Comparison of ENCODE assay signal across 9 cellular contexts in genomic region chr17:57879437-57880085, GRCh38. TPM values are rescaled to one million over a fixed set of nuclear protein-coding genes. Genes with fewer than 3 reads are reported as not detected.
A peak's percentile ranks its signal among the peaks of the same experiment; 100 is the strongest.
DNase-seq lines count a peak whose midpoint lies in the region; ATAC-seq and TF ChIP-seq lines count a peak whose summit lies in the region.
"Had no signal": no experiment of that assay in that cellular context is flagged by ENCODE, and none has a peak within 500 bp of the region (broad histone marks: within the 10 kb centered on the region; RNA-seq: fewer than 3 reads in every experiment).

No MANE protein-coding gene starts in this region.

- POLR2A ChIA-PET in RWPE1 (lab: Yijun Ruan, JAX; ENCODE audit: low non-redundant PET), result no interaction called here

- H3K4me3 Mint-ChIP-seq in HFFc6, result peak overlapping the region; percentile 48
- H3K4me3 Mint-ChIP-seq: natural killer cell had no signal

- no peaks in the 10 kb centered on the region for H3K9me3 ChIP-seq in iPS-20b (ENCODE audit: insufficient read depth, low read depth, low read length)

- H3K27me3 Mint-ChIP-seq in HFFc6 (ENCODE audit: insufficient read depth), result peaks cover 2% of the 10 kb centered on the region; the same call in 1 of the 2 replicates

- H3K27ac Mint-ChIP-seq in HFFc6, result peak overlapping the region; percentile 92
- H3K27ac Mint-ChIP-seq: natural killer cell had no signal

- H3K4me1 Mint-ChIP-seq in HFFc6 (ENCODE audit: low read depth), result peaks cover 85% of the 10 kb centered on the region
- H3K4me1 Mint-ChIP-seq: natural killer cell had no signal

- no peak for TF ChIP-seq CTCF in HFFc6 (IDR thresholded peaks at IDR 0.05)
- no peak for TF ChIP-seq CTCF in RWPE1 (conservative IDR thresholded peaks at IDR 0.05; ENCODE audit: low read depth)

- peaks cover 51% of the 10 kb centered on the region for H3K4me1 ChIP-seq in iPS-20b (ENCODE audit: insufficient read depth, low read length)

- H3K9me3 Mint-ChIP-seq in HFFc6, result no peaks in the 10 kb centered on the region
- H3K9me3 Mint-ChIP-seq: natural killer cell had no signal

- H3K9ac ChIP-seq in iPS-20b (ENCODE audit: low read depth, low read length), result no peak overlapping the region

- H3K4me3 ChIP-seq in iPS-20b (ENCODE audit: low read length), result 0 out of 2 replicates have a peak overlapping the region, but pooled peaks have one; percentile 13

- peak overlapping the region; percentile 97 for H3K27ac ChIP-seq in RWPE1
- no peak overlapping the region for H3K27ac ChIP-seq in iPS-20b (ENCODE audit: low read length)

- ATAC-seq in stimulated activated naive CD8-positive, alpha-beta T cell treated with anti-CD3 and anti-CD28 coated beads, Interleukin-15, Interleukin-2, amounts not matched to agents 100 U/mL and 50 U/mL, for 24 hours, result peak; percentile 9
- ATAC-seq in esophagus mucosa (no peak), HG03045 (IDR thresholded peaks at IDR 0.05; ENCODE audit: unreplicated experiment) (no peak)
- ATAC-seq: natural killer cell had no signal

- peaks cover 24% of the 10 kb centered on the region for H3K27me3 ChIP-seq in iPS-20b (ENCODE audit: insufficient read depth, low read length)

- CTCF ChIA-PET in RWPE1 (lab: Yijun Ruan, JAX), result no interaction called here

- DNase-seq in HFFc6 (no peak), RWPE1 (ENCODE audit: low spot score) (peak; percentile 57), NK-92 (lab: John Stamatoyannopoulos, UW; ENCODE audit: unreplicated experiment) (no peak)
- no peak for DNase-seq in stimulated activated naive CD8-positive, alpha-beta T cell treated with anti-CD3 and anti-CD28 coated beads, Interleukin-15, Interleukin-2, amounts not matched to agents 100 U/mL and 50 U/mL, for 24 hours
- DNase-seq: natural killer cell, NCI-H1930 had no signal

- H3K36me3 ChIP-seq in iPS-20b (ENCODE audit: insufficient read depth, low read depth, low read length), result no peaks in the 10 kb centered on the region

- H3K36me3 Mint-ChIP-seq in HFFc6 (ENCODE audit: low read depth), result peaks cover 48% of the 10 kb centered on the region
- H3K36me3 Mint-ChIP-seq: natural killer cell had no signal

RNA-seq across cellular contexts. Expression of gene MRPS23, which starts 29.7 kb away (rescaled TPM):
- 10 to 100 TPM; 47.0 to 62.5 (median 56.4) TPM for total RNA-seq in HFFc6 (2021; fragmentation: NEBNext Ultra II Directional; extraction: Animal tissue kit (Norgen Biotek cat#: 25700))
- 29.4 TPM for total RNA-seq in esophagus mucosa
